8 cellular contexts compared by ENCODE assay signal in genomic region chr5:111224561-111224989, GRCh38. TPM values are rescaled to one million over a fixed set of nuclear protein-coding genes. Genes with fewer than 3 reads are reported as not detected.
DNase-seq lines count a peak whose midpoint lies in the region; ATAC-seq lines count a peak whose summit lies in the region.

No MANE protein-coding gene starts in this region.

- peaks cover 39% of the 10 kb centered on the region for H3K4me1 Mint-ChIP-seq in activated CD4-positive, alpha-beta memory T cell treated with anti-CD3 and anti-CD28 coated beads for 36 hours (ENCODE audit: low read depth)

- no peaks in the 10 kb centered on the region for H3K9me3 Mint-ChIP-seq in activated CD4-positive, alpha-beta memory T cell treated with anti-CD3 and anti-CD28 coated beads for 36 hours

- H3K27ac Mint-ChIP-seq in activated CD4-positive, alpha-beta memory T cell treated with anti-CD3 and anti-CD28 coated beads for 36 hours, result peak overlapping the region; percentile 90

- H3K36me3 Mint-ChIP-seq in activated CD4-positive, alpha-beta memory T cell treated with anti-CD3 and anti-CD28 coated beads for 36 hours, result peaks cover 5% of the 10 kb centered on the region

- POLR2A ChIA-PET in activated CD4-positive, alpha-beta memory T cell treated with anti-CD3 and anti-CD28 coated beads for 36 hours (lab: Charles Lee), result interaction anchor here (0.8 to 3.1 kb wide), 6 partner anchors 9 to 69 kb away, joined by 3 to 33 read pairs (median 6); no protein-coding TSS in a partner anchor

- intact Hi-C loops in activated CD4-positive, alpha-beta memory T cell treated with anti-CD3 and anti-CD28 coated beads for 36 hours (cut with micrococcal nuclease), result loop anchor here (1.0 to 2.0 kb wide), 2 partner anchors 54 to 472 kb away; no protein-coding TSS in a partner anchor

- H3K4me3 Mint-ChIP-seq in activated CD4-positive, alpha-beta memory T cell treated with anti-CD3 and anti-CD28 coated beads for 36 hours, result peak overlapping the region; percentile 89

- no peaks in the 10 kb centered on the region for H3K27me3 Mint-ChIP-seq in activated CD4-positive, alpha-beta memory T cell treated with anti-CD3 and anti-CD28 coated beads for 36 hours

- peak overlapping the region; percentile 81 for H3K4me3 ChIP-seq in iPS-11a (ENCODE audit: low read depth, low read length)

- ATAC-seq in GM19023 (IDR thresholded peaks at IDR 0.05; ENCODE audit: unreplicated experiment) (peak; percentile 40), HG03095 (IDR thresholded peaks at IDR 0.05; ENCODE audit: unreplicated experiment) (peak; percentile 20)

- CTCF ChIA-PET in activated CD4-positive, alpha-beta memory T cell treated with anti-CD3 and anti-CD28 coated beads for 36 hours (lab: Charles Lee), result interaction anchor here (0.6 to 3.3 kb wide), 11 partner anchors 8 to 306 kb away, joined by 3 to 44 read pairs (median 5); no protein-coding TSS in a partner anchor

- DNase-seq in Ammon's horn (ENCODE audit: low spot score), result peak; percentile 35
- DNase-seq in activated CD4-positive, alpha-beta memory T cell treated with anti-CD3 and anti-CD28 coated beads for 36 hours, result peak; percentile 61
- DNase-seq in stimulated activated CD4-positive, alpha-beta T cell treated with anti-CD3 and anti-CD28 coated beads, Interleukin-4, amount 100 ng/mL, for 1 hour, result peak; percentile 54
- no peak for DNase-seq in NCI-H2107 treated with DMSO at 0.1 percent for 48 hours (lab: John Stamatoyannopoulos, UW; ENCODE audit: unreplicated experiment)
- no peak for DNase-seq in DMS153 (lab: John Stamatoyannopoulos, UW)

RNA-seq across cellular contexts. Expression of gene CAMK4, which starts 0.4 kb away (rescaled TPM):
- 10 to 100 TPM; 33.3 to 36.5 TPM for total RNA-seq in activated CD4-positive, alpha-beta memory T cell treated with anti-CD3 and anti-CD28 coated beads for 36 hours

Comparison
In these comparisons a context has a peak if more than half of its experiments do, and no peak if none do; other contexts are left out.
1. DNase-seq: peak in Ammon's horn (single experiment), activated CD4-positive, alpha-beta memory T cell treated with anti-CD3 and anti-CD28 coated beads for 36 hours (single experiment) and stimulated activated CD4-positive, alpha-beta T cell treated with anti-CD3 and anti-CD28 coated beads, Interleukin-4, amount 100 ng/mL, for 1 hour (single experiment); none in NCI-H2107 treated with DMSO at 0.1 percent for 48 hours (single experiment) and DMS153 (single experiment).